Comparison of ENCODE assay signal across 8 cellular contexts in the genomic region with DNA sequence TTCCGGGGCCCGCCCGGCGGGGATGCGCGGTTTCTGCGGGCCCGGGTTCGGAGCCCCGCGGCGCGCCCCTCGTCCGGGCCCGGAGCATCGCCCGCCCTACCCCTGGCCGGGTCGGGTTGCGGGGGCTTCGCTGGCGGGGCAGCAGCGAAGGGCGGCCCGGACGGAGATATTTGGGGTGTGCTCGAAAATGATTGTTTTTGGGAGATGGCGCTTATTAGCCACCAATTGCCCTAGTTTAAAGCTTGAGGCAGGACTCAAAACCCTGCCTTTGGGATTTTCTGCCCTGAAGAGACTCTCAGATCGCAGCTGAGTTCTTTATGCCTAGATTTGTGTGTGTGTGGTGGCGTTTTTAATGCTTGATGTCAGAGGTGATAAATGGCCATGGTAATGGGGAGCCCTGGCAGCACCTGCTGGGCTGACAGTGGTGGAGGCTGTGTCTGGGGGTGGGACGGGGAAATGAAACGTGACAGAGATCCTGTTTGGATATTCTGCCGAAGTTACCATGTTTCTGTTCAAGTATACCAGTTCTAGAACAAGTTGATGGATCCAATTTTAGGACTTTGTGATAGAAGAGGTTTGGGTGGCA. TPM values are rescaled to one million over a fixed set of nuclear protein-coding genes. Genes with fewer than 3 reads are reported as not detected.
A peak's percentile ranks its signal among the peaks of the same experiment; 100 is the strongest.
DNase-seq lines count a peak whose midpoint lies in the region; ATAC-seq and TF ChIP-seq lines count a peak whose summit lies in the region.

No MANE protein-coding gene starts in this region.

- H3K9me3 ChIP-seq in HUES64 (ENCODE audit: insufficient read depth, low read depth, low read length): no peaks in the 10 kb centered on the region
- H3K9me3 ChIP-seq in sigmoid colon: no peaks in the 10 kb centered on the region

- H3K4me3 Mint-ChIP-seq in activated T-cell treated with anti-CD3 and anti-CD28 coated beads, Interleukin-2, amount 50 U/mL, for 24 hours: peak overlapping the region; percentile 91

- DNase-seq in NCI-H82 (lab: John Stamatoyannopoulos, UW): peak; percentile 35
- no peak for DNase-seq in NCI-H82 treated with DMSO at 0.1 percent for 48 hours (lab: John Stamatoyannopoulos, UW; ENCODE audit: unreplicated experiment)
- DNase-seq in activated T-cell treated with anti-CD3 and anti-CD28 coated beads, Interleukin-2, amount 50 U/mL, for 24 hours: no peak
- peak; percentile 26 for DNase-seq in globus pallidus (ENCODE audit: low spot score)
- no peak for DNase-seq in sigmoid colon

- H3K4me1 ChIP-seq in HUES64 (ENCODE audit: insufficient read depth, low read length) (peaks cover 53% of the 10 kb centered on the region), sigmoid colon (peaks cover 0 to 57% (median 43%) of the 10 kb centered on the region in 4 donors)

- peaks cover 2% of the 10 kb centered on the region; the same call in 1 of the 2 replicates for H3K27me3 ChIP-seq in HUES64 (ENCODE audit: insufficient read depth, low read length)
- H3K27me3 ChIP-seq in sigmoid colon: no peaks in the 10 kb centered on the region

- peaks cover 3% of the 10 kb centered on the region for H3K36me3 Mint-ChIP-seq in activated T-cell treated with anti-CD3 and anti-CD28 coated beads, Interleukin-2, amount 50 U/mL, for 24 hours (ENCODE audit: low read depth)

- no peak for TF ChIP-seq EP300 in sigmoid colon (IDR thresholded peaks at IDR 0.05)

- peak overlapping the region; percentile 74 for H3K9ac ChIP-seq in HUES64 (ENCODE audit: low read depth, low read length)

- H3K27ac ChIP-seq in HUES64 (ENCODE audit: low read depth, low read length) (peak overlapping the region; percentile 61; the same call in 1 of the 2 replicates), sigmoid colon (peak overlapping the region; percentile 83 to 95 (median 87))

- ATAC-seq in HG03139 (IDR thresholded peaks at IDR 0.05; ENCODE audit: unreplicated experiment) (no peak), GM21360 (IDR thresholded peaks at IDR 0.05; ENCODE audit: unreplicated experiment) (no peak)

- no peak for TF ChIP-seq POLR2A in sigmoid colon (IDR thresholded peaks at IDR 0.05)

- peak overlapping the region; percentile 88 for H3K27ac Mint-ChIP-seq in activated T-cell treated with anti-CD3 and anti-CD28 coated beads, Interleukin-2, amount 50 U/mL, for 24 hours

- H3K4me3 ChIP-seq in HUES64 (ENCODE audit: low read length) (peak overlapping the region; percentile 92), sigmoid colon (peak overlapping the region; percentile 77 to 96 (median 87))

- under 1% methylated on average over 34 of the region's 34 CpGs for WGBS in HUES64
- WGBS in sigmoid colon, 2 donors: 0 to 1% methylated on average over 34 of the region's 34 CpGs

- H3K4me1 Mint-ChIP-seq in activated T-cell treated with anti-CD3 and anti-CD28 coated beads, Interleukin-2, amount 50 U/mL, for 24 hours (ENCODE audit: low read depth): peaks cover 64% of the 10 kb centered on the region

- no peaks in the 10 kb centered on the region for H3K36me3 ChIP-seq in HUES64 (ENCODE audit: insufficient read depth, low read length)
- no peaks in the 10 kb centered on the region for H3K36me3 ChIP-seq in sigmoid colon

- intact Hi-C loops in sigmoid colon (cut with DNase I): loop anchor here (1.0 to 5.0 kb wide), 3 partner anchors 40 to 255 kb away; a partner anchor contains a TSS

- no peaks in the 10 kb centered on the region for H3K9me3 Mint-ChIP-seq in activated T-cell treated with anti-CD3 and anti-CD28 coated beads, Interleukin-2, amount 50 U/mL, for 24 hours

- H3K27me3 Mint-ChIP-seq in activated T-cell treated with anti-CD3 and anti-CD28 coated beads, Interleukin-2, amount 50 U/mL, for 24 hours: peaks cover 7% of the 10 kb centered on the region

- TF ChIP-seq CTCF in sigmoid colon (IDR thresholded peaks at IDR 0.05): no peak

RNA-seq across cellular contexts. Expression of a gene that starts 0.6 kb away (rescaled TPM):
- 15.9 TPM for polyA plus RNA-seq in HUES64 (2013, experiment 1 of 2)
- polyA plus RNA-seq in HUES64 (2013, experiment 2 of 2): 22.1 TPM
- total RNA-seq in sigmoid colon: 10 to 100 TPM; 11.0 to 25.3 (median 17.7) TPM
- 10 to 100 TPM in 1 of 3 donors, 1 to 10 TPM in 2; 4.6 to 12.0 (median 6.0) TPM for polyA plus RNA-seq in sigmoid colon

RNA-seq across cellular contexts. Expression of a gene that starts 44.5 kb away (rescaled TPM):
- polyA plus RNA-seq in HUES64 (2013, experiment 1 of 2): 4.6 TPM
- polyA plus RNA-seq in HUES64 (2013, experiment 2 of 2): 3.5 TPM
- total RNA-seq in sigmoid colon: 10 to 100 TPM; 26.0 to 35.8 (median 30.5) TPM
- polyA plus RNA-seq in sigmoid colon: 10 to 100 TPM in 2 of 3 donors, 1 to 10 TPM in 1; 6.9 to 18.0 (median 14.2) TPM

RNA-seq across cellular contexts. Expression of a gene that starts 58.8 kb away (rescaled TPM):
- 102 TPM for polyA plus RNA-seq in HUES64 (2013, experiment 1 of 2)
- 107 TPM for polyA plus RNA-seq in HUES64 (2013, experiment 2 of 2)
- 100 to 1,000 TPM in 2 of 4 donors, 10 to 100 TPM in 2; 92.0 to 105 (median 98.9) TPM for total RNA-seq in sigmoid colon
- polyA plus RNA-seq in sigmoid colon: 100 to 1,000 TPM in 2 of 3 donors, 10 to 100 TPM in 1; 69.4 to 120 (median 111) TPM

Comparison
In these comparisons a context has a peak if more than half of its experiments do, and no peak if none do; other contexts are left out.
1. DNase-seq: peak in NCI-H82 (single experiment) and globus pallidus (single experiment); none in NCI-H82 treated with DMSO at 0.1 percent for 48 hours (single experiment), activated T-cell treated with anti-CD3 and anti-CD28 coated beads, Interleukin-2, amount 50 U/mL, for 24 hours (single experiment) and sigmoid colon (single experiment).